In genomic region chr7:44917465-44917864, GRCh38 we compare ENCODE assay signal across 23 cellular contexts.
"Had no signal": no experiment of that assay in that cellular context is flagged by ENCODE, and none has a peak within 500 bp of the region (broad histone marks: within the 10 kb centered on the region; RNA-seq: fewer than 3 reads in every experiment).

No MANE protein-coding gene starts in this region.

- H3K9me3 Mint-ChIP-seq: dendritic cell treated with granulocyte-macrophage colony-stimulating factor and Interleukin-4, amounts not matched to agents 40 ng/mL and 50 ng/mL, for 4 days; effector memory CD8-positive, alpha-beta T cell had no signal

- DNase-seq: colonic mucosa; cortex of kidney; dermis blood vessel endothelial cell; dorsolateral prefrontal cortex; effector CD4-positive, alpha-beta T cell; effector CD8-positive, alpha-beta T cell; effector memory CD4-positive, alpha-beta T cell; effector memory CD8-positive, alpha-beta T cell; endodermal cell; erythroblast; esophagus squamous epithelium; foreskin fibroblast; foreskin keratinocyte; foreskin melanocyte; gastrocnemius medialis; glutamatergic neuron; head of caudate nucleus; heart left ventricle; heart right ventricle had no signal

- H3K27ac Mint-ChIP-seq: dendritic cell treated with granulocyte-macrophage colony-stimulating factor and Interleukin-4, amounts not matched to agents 40 ng/mL and 50 ng/mL, for 4 days; endodermal cell had no signal

- H3K9me3 ChIP-seq: colonic mucosa, esophagus muscularis mucosa, esophagus squamous epithelium, gastrocnemius medialis, gastroesophageal sphincter, heart left ventricle, heart right ventricle had no signal

- H3K4me3 Mint-ChIP-seq: dendritic cell treated with granulocyte-macrophage colony-stimulating factor and Interleukin-4, amounts not matched to agents 40 ng/mL and 50 ng/mL, for 4 days; effector memory CD8-positive, alpha-beta T cell; endodermal cell had no signal

- ATAC-seq: effector memory CD8-positive, alpha-beta T cell; esophagus mucosa; foreskin keratinocyte; gastrocnemius medialis; gastroesophageal sphincter; heart left ventricle; heart right ventricle had no signal

- H3K27me3 Mint-ChIP-seq: dendritic cell treated with granulocyte-macrophage colony-stimulating factor and Interleukin-4, amounts not matched to agents 40 ng/mL and 50 ng/mL, for 4 days; effector memory CD8-positive, alpha-beta T cell had no signal
